In genomic region chr7:132815696-132816334, GRCh38 we compare ENCODE assay signal across 14 cellular contexts.
DNase-seq lines count a peak whose midpoint lies in the region; TF ChIP-seq lines count a peak whose summit lies in the region.
"Had no signal": no experiment of that assay in that cellular context is flagged by ENCODE, and none has a peak within 500 bp of the region (broad histone marks: within the 10 kb centered on the region; RNA-seq: fewer than 3 reads in every experiment).

No MANE protein-coding gene starts in this region.

- TF ChIP-seq CTCF in fibroblast of mammary gland (conservative IDR thresholded peaks at IDR 0.05; ENCODE audit: control insufficient read depth, insufficient read depth, low read depth, low read length) (no peak), retinal pigment epithelial cell (conservative IDR thresholded peaks at IDR 0.05; ENCODE audit: low read depth, low read length) (no peak), BE2C (IDR thresholded peaks at IDR 0.05; ENCODE audit: low read depth, low read length) (no peak)

- no peaks in the 10 kb centered on the region; the same call in none of the 2 replicates for H3K36me3 ChIP-seq in BE2C
- H3K36me3 ChIP-seq: HAP-1 had no signal

- no peaks in the 10 kb centered on the region for H3K27me3 ChIP-seq in BE2C
- H3K27me3 ChIP-seq: SJSA1 had no signal

- peak; percentile 33 for DNase-seq in NCI-H2196 (lab: John Stamatoyannopoulos, UW; ENCODE audit: unreplicated experiment)
- no peak for DNase-seq in NCI-H2196 treated with DMSO at 0.1 percent for 48 hours (lab: John Stamatoyannopoulos, UW; ENCODE audit: unreplicated experiment)
- peak; percentile 21 for DNase-seq in RPMI7951 (ENCODE audit: low read depth)
- peak; percentile 16 for DNase-seq in fibroblast of mammary gland (ENCODE audit: low read depth)
- peak; percentile 39 for DNase-seq in retinal pigment epithelial cell (ENCODE audit: low read depth)
- no peak for DNase-seq in GF-D8 (lab: John Stamatoyannopoulos, UW)
- no peak for DNase-seq in BE2C
- no peak for DNase-seq in HT-29 (ENCODE audit: low spot score)
- DNase-seq: activated CD4-positive, alpha-beta memory T cell treated with anti-CD3 and anti-CD28 coated beads, Interleukin-2, amount 10 ng/mL, durations not matched to agents 7 days and 5 days; amniotic stem cell; NCI-H1930 had no signal

- no peak overlapping the region for H3K4me3 ChIP-seq in fibroblast of mammary gland (ENCODE audit: control insufficient read depth, low read depth, low read length)
- no peak overlapping the region for H3K4me3 ChIP-seq in retinal pigment epithelial cell (ENCODE audit: low read length)
- H3K4me3 ChIP-seq in BE2C (ENCODE audit: low read depth, low read length), result no peak overlapping the region
- H3K4me3 ChIP-seq: HAP-1, SJSA1, smooth muscle cell had no signal

- H3K4me1 ChIP-seq in BE2C, result peaks cover 18% of the 10 kb centered on the region
- H3K4me1 ChIP-seq: SJSA1 had no signal

- no peaks in the 10 kb centered on the region for H3K9me3 ChIP-seq in BE2C
- H3K9me3 ChIP-seq: HAP-1, SJSA1 had no signal

Comparison
In these comparisons a context has a peak if more than half of its experiments do, and no peak if none do; other contexts are left out.
1. DNase-seq: peak in NCI-H2196 (single experiment), RPMI7951 (single experiment), fibroblast of mammary gland (single experiment) and retinal pigment epithelial cell (single experiment); none in NCI-H2196 treated with DMSO at 0.1 percent for 48 hours (single experiment), GF-D8 (single experiment), BE2C (single experiment) and HT-29 (single experiment).